ENCODE assay signal across 20 cellular contexts in genomic region chr6:52568320-52568719, GRCh38. TPM values are rescaled to one million over a fixed set of nuclear protein-coding genes. Genes with fewer than 3 reads are reported as not detected.
A peak's percentile ranks its signal among the peaks of the same experiment; 100 is the strongest.
DNase-seq lines count a peak whose midpoint lies in the region; ATAC-seq and TF ChIP-seq lines count a peak whose summit lies in the region.
"Had no signal": no experiment of that assay in that cellular context is flagged by ENCODE, and none has a peak within 500 bp of the region (broad histone marks: within the 10 kb centered on the region; RNA-seq: fewer than 3 reads in every experiment).

No MANE protein-coding gene starts in this region.

- H3K4me3 ChIP-seq in ascending aorta (no peak overlapping the region), right cardiac atrium (ENCODE audit: low read length) (no peak overlapping the region), gastrocnemius medialis (no peak overlapping the region)
- H3K4me3 ChIP-seq: SK-N-MC had no signal

- H3K4me1 ChIP-seq in ascending aorta (peaks cover 27 to 84% of the 10 kb centered on the region in 2 donors), right cardiac atrium (ENCODE audit: control insufficient read depth, insufficient read depth, low read length) (peaks cover 32% of the 10 kb centered on the region), gastrocnemius medialis (peaks cover 41% of the 10 kb centered on the region in 2 donors)

- intact Hi-C loops in ascending aorta (cut with DNase I) = no loop called here
- intact Hi-C loops in right cardiac atrium (cut with DNase I) = no loop called here
- intact Hi-C loops in gastrocnemius medialis (cut with DNase I; ENCODE audit: low total_unique reads) = no loop called here

- no peaks in the 10 kb centered on the region for H3K9me3 ChIP-seq in ascending aorta
- no peaks in the 10 kb centered on the region for H3K9me3 ChIP-seq in right cardiac atrium (ENCODE audit: control insufficient read depth, low read length)
- H3K9me3 ChIP-seq in gastrocnemius medialis = no peaks in the 10 kb centered on the region

- 60% methylated on average over 4 of the region's 4 CpGs for WGBS in right cardiac atrium

- TF ChIP-seq POLR2A in gastrocnemius medialis (IDR thresholded peaks at IDR 0.05) = no peak

- TF ChIP-seq CTCF in ascending aorta (IDR thresholded peaks at IDR 0.05) = no peak
- TF ChIP-seq CTCF in gastrocnemius medialis (IDR thresholded peaks at IDR 0.05 in 4 of 5, conservative IDR thresholded peaks at IDR 0.05 in 1 of 5) = no peak

- H3K27me3 ChIP-seq in ascending aorta = no peaks in the 10 kb centered on the region
- H3K27me3 ChIP-seq in right cardiac atrium (ENCODE audit: control insufficient read depth, insufficient read depth) = no peaks in the 10 kb centered on the region
- no peaks in the 10 kb centered on the region for H3K27me3 ChIP-seq in gastrocnemius medialis

- no peaks in the 10 kb centered on the region for H3K36me3 ChIP-seq in ascending aorta
- H3K36me3 ChIP-seq in gastrocnemius medialis = no peaks in the 10 kb centered on the region

- DNase-seq in ELR (ENCODE audit: low read depth) (peak; percentile 51), ascending aorta (ENCODE audit: low spot score in 2 of 2) (no peak), right cardiac atrium (peak in 1 of 3 donors; percentile 58), gastrocnemius medialis (no peak), occipital lobe (lab: John Stamatoyannopoulos, UW) (no peak), pons (ENCODE audit: low spot score) (no peak)
- DNase-seq: activated CD4-positive, alpha-beta T cell treated with anti-CD3 and anti-CD28 coated beads for 1 hour; activated CD8-positive, alpha-beta memory T cell treated with anti-CD3 and anti-CD28 coated beads, Interleukin-2, amount 10 ng/mL, durations not matched to agents 7 days and 5 days; activated effector memory CD4-positive, alpha-beta T cell treated with anti-CD3 and anti-CD28 coated beads, Interleukin-2, amount 50 U/mL, for 16 hours; CD8-positive, alpha-beta T cell; erythroblast; Karpas-422; left colon; NCI-H1436; NCI-H2227 treated with DMSO at 0.1 percent for 48 hours; stimulated activated naive CD8-positive, alpha-beta T cell treated with anti-CD3 and anti-CD28 coated beads, Interleukin-15, amount 100 ng/mL, for 72 hours; T1000 had no signal

- in situ Hi-C loops in gastrocnemius medialis (cut with MboI; ENCODE audit: low sequenced_read_pairs in 4 of 4) = no loop called here

- H3K27ac ChIP-seq in ascending aorta (peak overlapping the region; percentile 99 to 100), right cardiac atrium (ENCODE audit: low read length) (no peak overlapping the region), gastrocnemius medialis (peak overlapping the region; percentile 12 to 61 (median 38))
- H3K27ac ChIP-seq: SK-N-MC had no signal

- ATAC-seq in right cardiac atrium = peak; percentile 28 to 74
- ATAC-seq in gastrocnemius medialis = no peak
- ATAC-seq in HG03571 (IDR thresholded peaks at IDR 0.05; ENCODE audit: unreplicated experiment) = no peak
- ATAC-seq in GM21786 (IDR thresholded peaks at IDR 0.05; ENCODE audit: unreplicated experiment) = no peak
- ATAC-seq: activated CD8-positive, alpha-beta memory T cell treated with anti-CD3 and anti-CD28 coated beads, Interleukin-2, amount 10 ng/mL, durations not matched to agents 7 days and 5 days; CD8-positive, alpha-beta T cell; left colon; stimulated activated naive CD8-positive, alpha-beta T cell treated with anti-CD3 and anti-CD28 coated beads, Interleukin-15, amount 100 ng/mL, for 72 hours had no signal

RNA-seq across cellular contexts. Expression of gene TRAM2, which starts 8.5 kb away (rescaled TPM):
- total RNA-seq in ascending aorta = 32.6 TPM
- 10 to 100 TPM; 14.5 to 18.2 (median 15.2) TPM for total RNA-seq in right cardiac atrium
- polyA plus RNA-seq in right cardiac atrium = 7.1 TPM
- total RNA-seq in gastrocnemius medialis = 1 to 10 TPM; 2.4 to 4.5 (median 3.6) TPM
- 1.6 TPM for total RNA-seq in occipital lobe

Comparison
In these comparisons a context has a peak if more than half of its experiments do, and no peak if none do; other contexts are left out.
1. ATAC-seq: peak in right cardiac atrium (2 of 2); none in gastrocnemius medialis (0 of 2), HG03571 (single experiment) and GM21786 (single experiment).